Comparison of ENCODE assay signal across 9 cellular contexts in the genomic region with DNA sequence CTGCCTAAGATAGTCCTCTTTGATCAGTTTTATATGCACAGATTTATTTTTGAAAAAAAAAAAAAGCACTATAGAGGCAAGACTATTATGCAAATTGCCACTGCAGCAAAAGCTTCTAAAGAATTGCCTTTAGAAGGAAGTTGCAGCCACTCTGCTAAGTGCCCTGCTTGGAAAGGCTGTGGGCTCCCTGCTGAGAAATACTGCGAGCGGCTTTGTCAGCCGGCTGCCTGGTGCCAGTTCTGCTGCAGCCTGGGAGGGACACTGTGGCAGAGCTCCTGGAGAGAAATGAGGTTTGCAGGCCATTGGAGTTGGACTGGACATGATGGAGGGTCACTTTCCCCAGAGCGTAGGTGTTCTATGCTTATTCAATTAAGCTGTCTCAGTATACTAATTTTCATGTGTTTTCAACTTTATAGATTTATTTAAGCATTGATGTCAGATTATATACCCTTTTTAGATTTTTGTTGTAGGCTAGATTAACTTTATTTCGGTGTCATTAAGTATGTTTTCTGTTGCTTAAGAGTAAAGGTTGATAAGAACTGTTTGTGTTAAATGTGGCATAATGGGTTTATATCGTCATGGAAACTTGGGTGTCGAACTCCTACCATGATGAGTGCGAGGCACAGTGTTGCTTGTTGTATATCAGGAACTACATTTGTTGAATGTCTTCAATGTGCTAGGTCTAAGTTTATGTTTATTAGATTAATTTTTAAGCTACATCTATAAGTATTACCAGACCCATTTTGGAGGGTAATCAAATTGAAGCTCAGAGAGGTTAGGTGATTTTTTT. TPM values are rescaled to one million over a fixed set of nuclear protein-coding genes. Genes with fewer than 3 reads are reported as not detected.
A peak's percentile ranks its signal among the peaks of the same experiment; 100 is the strongest.
DNase-seq lines count a peak whose midpoint lies in the region; ATAC-seq and TF ChIP-seq lines count a peak whose summit lies in the region.
"Had no signal": no experiment of that assay in that cellular context is flagged by ENCODE, and none has a peak within 500 bp of the region (broad histone marks: within the 10 kb centered on the region; RNA-seq: fewer than 3 reads in every experiment).

No MANE protein-coding gene starts in this region.

- DNase-seq in COLO668 (lab: John Stamatoyannopoulos, UW; ENCODE audit: unreplicated experiment) (peak; percentile 45), NCI-H1105 treated with DMSO at 0.1 percent for 48 hours (lab: John Stamatoyannopoulos, UW) (peak; percentile 28), astrocyte of the spinal cord (ENCODE audit: low read depth, low spot score) (peak; percentile 49), GM20000 (ENCODE audit: low spot score) (no peak), ascending aorta (ENCODE audit: low spot score in 2 of 2) (no peak)
- DNase-seq: activated CD4-positive, alpha-beta T cell treated with anti-CD3 and anti-CD28 coated beads, Interleukin-2, amount 50 U/mL, for 48 hours had no signal

- H3K36me3 ChIP-seq in mesodermal cell (ENCODE audit: control insufficient read depth, insufficient read depth, low read length) (peaks cover 22% of the 10 kb centered on the region), ascending aorta (peaks cover 4 to 18% of the 10 kb centered on the region in 2 donors)

- H3K4me3 ChIP-seq in astrocyte of the spinal cord (ENCODE audit: low read depth, low read length) (no peak overlapping the region), mesodermal cell (ENCODE audit: extremely low read depth, insufficient read depth, low read length, poor library complexity, severe bottlenecking) (no peak overlapping the region), ascending aorta (no peak overlapping the region)

- in situ Hi-C loops in astrocyte of the spinal cord (cut with HindIII; ENCODE audit: low sequenced_read_pairs), result no loop called here

- H3K27me3 ChIP-seq in ascending aorta, result no peaks in the 10 kb centered on the region

- peaks cover 4% of the 10 kb centered on the region for H3K4me1 ChIP-seq in mesodermal cell (ENCODE audit: control insufficient read depth, insufficient read depth, low read length, poor library complexity, severe bottlenecking)
- peaks cover 0 to 6% of the 10 kb centered on the region in 2 donors for H3K4me1 ChIP-seq in ascending aorta

- ATAC-seq in GM21447 (IDR thresholded peaks at IDR 0.05; ENCODE audit: unreplicated experiment) (no peak), GM21526 (IDR thresholded peaks at IDR 0.05; ENCODE audit: low FRiP score, unreplicated experiment) (no peak)

- intact Hi-C loops in ascending aorta (cut with DNase I), result no loop called here

- TF ChIP-seq CTCF in astrocyte of the spinal cord (IDR thresholded peaks at IDR 0.05; ENCODE audit: low read depth, low read length) (no peak), GM20000 (IDR thresholded peaks at IDR 0.05; ENCODE audit: extremely low read depth, missing control alignments) (no peak), ascending aorta (IDR thresholded peaks at IDR 0.05) (no peak)

- no peaks in the 10 kb centered on the region for H3K9me3 ChIP-seq in mesodermal cell (ENCODE audit: control insufficient read depth, low read length)
- no peaks in the 10 kb centered on the region for H3K9me3 ChIP-seq in ascending aorta

- 45 to 67% methylated on average over 4 to 6 of the region's 8 CpGs for WGBS in mesodermal cell (ENCODE audit: insufficient coverage in 2 of 2), 2 experiments

- H3K27ac ChIP-seq in mesodermal cell (ENCODE audit: low read depth, low read length, severe bottlenecking) (peak overlapping the region; percentile 31), ascending aorta (no peak overlapping the region)

RNA-seq across cellular contexts. Expression of a gene that starts 6.6 kb away (rescaled TPM):
- polyA plus RNA-seq in mesodermal cell (2013, experiment 1 of 2), result 19.8 TPM
- 17.0 TPM for polyA plus RNA-seq in mesodermal cell (2013, experiment 2 of 2)
- 1.1 TPM for total RNA-seq in ascending aorta

RNA-seq across cellular contexts. Expression of a gene that starts 28.1 kb away (rescaled TPM):
- 1.4 TPM for polyA plus RNA-seq in mesodermal cell (2013, experiment 1 of 2)
- 1.1 TPM for polyA plus RNA-seq in mesodermal cell (2013, experiment 2 of 2)
- 2.3 TPM for total RNA-seq in ascending aorta

Comparison
In these comparisons a context has a peak if more than half of its experiments do, and no peak if none do; other contexts are left out.
1. DNase-seq: peak in COLO668 (single experiment), NCI-H1105 treated with DMSO at 0.1 percent for 48 hours (single experiment) and astrocyte of the spinal cord (single experiment); none in GM20000 (single experiment) and ascending aorta (0 of 2).